ENCODE assay signal across 1 cellular context in genomic region chr7:90412458-90413184, GRCh38.
TF ChIP-seq lines count a peak whose summit lies in the region.

No MANE protein-coding gene starts in this region.

TF ChIP-seq in WTC11, 78 proteins besides CTCF, POLR2A, EP300 and RAD21 (continued from another document):
- TF ChIP-seq GABPB1 (CRISPR knock-in tag; IDR thresholded peaks at IDR 0.05) (no peak), HMGA2 (CRISPR knock-in tag; IDR thresholded peaks at IDR 0.05) (no peak), ZNF423 (CRISPR knock-in tag; IDR thresholded peaks at IDR 0.05) (no peak), NFE2L1 (CRISPR knock-in tag; IDR thresholded peaks at IDR 0.05) (no peak)
